ENCODE assay signal across 19 cellular contexts in genomic region chr14:52342849-52343606, GRCh38. TPM values are rescaled to one million over a fixed set of nuclear protein-coding genes. Genes with fewer than 3 reads are reported as not detected.
DNase-seq lines count a peak whose midpoint lies in the region; ATAC-seq and TF ChIP-seq lines count a peak whose summit lies in the region.
"Had no signal": no experiment of that assay in that cellular context is flagged by ENCODE, and none has a peak within 500 bp of the region (broad histone marks: within the 10 kb centered on the region; RNA-seq: fewer than 3 reads in every experiment).

No MANE protein-coding gene starts in this region.

- peaks cover 16% of the 10 kb centered on the region for H3K9me3 Mint-ChIP-seq in mesothelial cell of epicardium
- H3K9me3 Mint-ChIP-seq: activated T-cell treated with anti-CD3 and anti-CD28 coated beads, Interleukin-2, amount 50 U/mL, for 4 hours had no signal

- H3K4me1 ChIP-seq in mammary epithelial cell (ENCODE audit: insufficient read depth, low read length) (peaks cover 18% of the 10 kb centered on the region), right cardiac atrium (ENCODE audit: control insufficient read depth, insufficient read depth, low read length) (no peaks in the 10 kb centered on the region)
- H3K4me1 ChIP-seq: psoas muscle, upper lobe of right lung had no signal

- peak overlapping the region; percentile 14 for H2AFZ ChIP-seq in mammary epithelial cell (ENCODE audit: low read depth, low read length)

- peaks cover 24% of the 10 kb centered on the region for H3K4me1 Mint-ChIP-seq in mesothelial cell of epicardium

- ATAC-seq in right cardiac atrium: no peak
- ATAC-seq: activated T-cell treated with anti-CD3 and anti-CD28 coated beads, Interleukin-2, amount 50 U/mL, for 4 hours; GM12878; psoas muscle; upper lobe of right lung had no signal

- H3K9ac ChIP-seq in mammary epithelial cell (ENCODE audit: insufficient read depth, low read length): no peak overlapping the region

- DNase-seq in EH (ENCODE audit: low read depth) (peak; percentile 57), M059J (ENCODE audit: low read depth) (peak; percentile 95), mammary epithelial cell (peak; percentile 58), mesothelial cell of epicardium (ENCODE audit: low spot score in 2 of 2, unreplicated experiment in 2 of 2) (no peak), right cardiac atrium (no peak), NCI-H748 treated with DMSO at 0.1 percent for 48 hours (lab: John Stamatoyannopoulos, UW) (no peak), Kasumi-1 (lab: John Stamatoyannopoulos, UW) (no peak), AG08395 (ENCODE audit: low spot score) (no peak)
- DNase-seq: activated CD4-positive, alpha-beta T cell treated with anti-CD3 and anti-CD28 coated beads, Interleukin-2, amount 50 U/mL, for 1 hour; activated T-cell treated with anti-CD3 and anti-CD28 coated beads, Interleukin-2, amount 50 U/mL, for 4 hours; amniotic stem cell; cortex of kidney; DMS79; NCI-H187; psoas muscle; stimulated activated CD4-positive, alpha-beta T cell treated with anti-CD3 and anti-CD28 coated beads, Interleukin-1b, Interleukin-23, amount 100 ng/mL, for 48 hours; upper lobe of right lung had no signal

- peak overlapping the region; percentile 4 for H3K27ac ChIP-seq in mammary epithelial cell (ENCODE audit: insufficient read depth, low read depth, low read length)
- no peak overlapping the region for H3K27ac ChIP-seq in right cardiac atrium (ENCODE audit: low read length)
- H3K27ac ChIP-seq: psoas muscle, upper lobe of right lung had no signal

- WGBS in mammary epithelial cell (ENCODE audit: low coverage, missing lambda C conversion rate): 22% methylated on average over 1 of the region's 1 CpG
- 80% methylated on average over 1 of the region's 1 CpG for WGBS in right cardiac atrium

- H3K4me3 ChIP-seq in mammary epithelial cell (replicated peaks in 1 of 3; ENCODE audit: insufficient read depth in 1 of 3, low read depth in 2 of 3, low read length in 3 of 3) (no peak overlapping the region), right cardiac atrium (ENCODE audit: low read length) (no peak overlapping the region)
- H3K4me3 ChIP-seq: GM12878, psoas muscle, upper lobe of right lung had no signal

- peaks cover 7% of the 10 kb centered on the region for H3K36me3 Mint-ChIP-seq in mesothelial cell of epicardium

- dilution Hi-C loops in mammary epithelial cell (cut with HindIII; ENCODE audit: low sequenced_read_pairs): no loop called here

- H3K27me3 ChIP-seq in mammary epithelial cell (ENCODE audit: insufficient read depth, low read length): no peaks in the 10 kb centered on the region
- no peaks in the 10 kb centered on the region for H3K27me3 ChIP-seq in right cardiac atrium (ENCODE audit: control insufficient read depth, insufficient read depth)
- H3K27me3 ChIP-seq: upper lobe of right lung had no signal

- H3K9me3 ChIP-seq in mammary epithelial cell (replicated peaks; ENCODE audit: insufficient read depth, low read length): no peaks in the 10 kb centered on the region
- no peaks in the 10 kb centered on the region for H3K9me3 ChIP-seq in right cardiac atrium (ENCODE audit: control insufficient read depth, low read length)
- H3K9me3 ChIP-seq: psoas muscle, upper lobe of right lung had no signal

- H3K27me3 Mint-ChIP-seq in mesothelial cell of epicardium (ENCODE audit: low read depth): peaks cover 7% of the 10 kb centered on the region

- H3K27ac Mint-ChIP-seq in mesothelial cell of epicardium: peak overlapping the region; percentile 55
- H3K27ac Mint-ChIP-seq: T-helper 2 cell treated with Interferon-gamma antibody and Interleukin-4, amounts not matched to agents 5 μg/mL and 100 μg/mL, for 36 hours had no signal

- CTCF ChIA-PET in mammary epithelial cell (lab: Charles Lee; ENCODE audit: low non-redundant PET): no interaction called here

- no peak overlapping the region for H3K4me3 Mint-ChIP-seq in mesothelial cell of epicardium
- H3K4me3 Mint-ChIP-seq: activated T-cell treated with anti-CD3 and anti-CD28 coated beads, Interleukin-2, amount 50 U/mL, for 4 hours; T-helper 2 cell treated with Interferon-gamma antibody and Interleukin-4, amounts not matched to agents 5 μg/mL and 100 μg/mL, for 36 hours had no signal

- no peaks in the 10 kb centered on the region for H3K79me2 ChIP-seq in mammary epithelial cell (ENCODE audit: insufficient read depth, low read length)

- intact Hi-C loops in mammary epithelial cell (cut with micrococcal nuclease) (no loop called here), right cardiac atrium (cut with DNase I) (no loop called here)

- peak overlapping the region; percentile 1 for H3K4me2 ChIP-seq in mammary epithelial cell (ENCODE audit: insufficient read depth, low read depth, low read length)

- in situ Hi-C loops in mammary epithelial cell (cut with MboI; ENCODE audit: low sequenced_read_pairs in 2 of 2): no loop called here

- H4K20me1 ChIP-seq in mammary epithelial cell (ENCODE audit: insufficient read depth, low read length): no peaks in the 10 kb centered on the region

- no TSS peak for BruUV-seq in mammary epithelial cell (replicated peaks; lab: Mats Ljungman, UMichigan)

- TF ChIP-seq CTCF in mammary epithelial cell (conservative IDR thresholded peaks at IDR 0.05 in 1 of 2, IDR thresholded peaks at IDR 0.05 in 1 of 2; ENCODE audit: extremely low read depth in 1 of 2, insufficient read depth in 1 of 2, low read depth in 1 of 2, low read length in 2 of 2): no peak
- TF ChIP-seq CTCF in mesothelial cell of epicardium (IDR thresholded peaks at IDR 0.05; ENCODE audit: unreplicated experiment): no peak

- H3K36me3 ChIP-seq in mammary epithelial cell (ENCODE audit: insufficient read depth, low read length): no peaks in the 10 kb centered on the region
- H3K36me3 ChIP-seq: upper lobe of right lung had no signal

RNA-seq across cellular contexts. Expression of gene PTGER2, which starts 28.9 kb away (rescaled TPM):
- total RNA-seq in M059J (2014; rRNA removed; shearing (Covaris generic)): 0.54 and 0.71 TPM in 2 replicates
- total RNA-seq in mammary epithelial cell (1 to 10 TPM in 1 of 2 donors, under 1 TPM in 1; 0.49 to 2.8 TPM), mesothelial cell of epicardium (6.6 to 7.2 TPM (median 7.1 TPM) in 3 replicates), right cardiac atrium (1 to 10 TPM in 2 of 4 donors, under 1 TPM in 2; 0.34 to 1.6 (median 1.1) TPM)
- polyA plus RNA-seq in mammary epithelial cell (4.2 TPM), right cardiac atrium (0.32 TPM)
- polyA minus RNA-seq in mammary epithelial cell: 2.6 TPM

Comparison
In these comparisons a context has a peak if more than half of its experiments do, and no peak if none do; other contexts are left out.
1. DNase-seq: peak in EH (single experiment), M059J (single experiment) and mammary epithelial cell (single experiment); none in mesothelial cell of epicardium (0 of 2), right cardiac atrium (0 of 3), NCI-H748 treated with DMSO at 0.1 percent for 48 hours (single experiment), Kasumi-1 (0 of 2) and AG08395 (single experiment).